In genomic region chr12:38156497-38157245, GRCh38 we compare ENCODE assay signal across 11 cellular contexts.
DNase-seq lines count a peak whose midpoint lies in the region; ATAC-seq and TF ChIP-seq lines count a peak whose summit lies in the region.
"Had no signal": no experiment of that assay in that cellular context is flagged by ENCODE, and none has a peak within 500 bp of the region (broad histone marks: within the 10 kb centered on the region; RNA-seq: fewer than 3 reads in every experiment).

No MANE protein-coding gene starts in this region.

- BruUV-seq in PC-9 (replicated peaks; lab: Mats Ljungman, UMichigan), result no TSS peak

- no peak overlapping the region for H3K27ac Mint-ChIP-seq in neural progenitor cell
- H3K27ac Mint-ChIP-seq: IgD-negative memory B cell had no signal

- H3K9ac ChIP-seq in neural progenitor cell, result no peak overlapping the region
- H3K9ac ChIP-seq: BLaER1 had no signal

- H3K36me3 Mint-ChIP-seq in neural progenitor cell, result no peaks in the 10 kb centered on the region
- H3K36me3 Mint-ChIP-seq: CD8-positive, alpha-beta memory T cell; IgD-negative memory B cell had no signal

- H3K27ac ChIP-seq in right atrium auricular region, result no peak overlapping the region
- H3K27ac ChIP-seq in PC-9, result no peak overlapping the region
- no peak overlapping the region for H3K27ac ChIP-seq in neural progenitor cell
- H3K27ac ChIP-seq: BLaER1 had no signal

- H4K20me1 ChIP-seq in PC-9 (ENCODE audit: insufficient read depth) (no peaks in the 10 kb centered on the region), neural progenitor cell (ENCODE audit: low read depth) (no peaks in the 10 kb centered on the region)
- H4K20me1 ChIP-seq: BLaER1 had no signal

- ATAC-seq in left ventricle myocardium superior, result no peak

- CTCF ChIA-PET in PC-9 (lab: Charles Lee), result no interaction called here

- peaks cover 2% of the 10 kb centered on the region for H3K27me3 Mint-ChIP-seq in neural progenitor cell (ENCODE audit: insufficient read depth, low read depth)
- H3K27me3 Mint-ChIP-seq: CD8-positive, alpha-beta memory T cell had no signal

- POLR2A ChIA-PET in PC-9 (lab: Charles Lee; ENCODE audit: unreplicated experiment), result no interaction called here

- H3K9me2 ChIP-seq in PC-9 (ENCODE audit: insufficient read depth), result no peaks in the 10 kb centered on the region

- peak overlapping the region; percentile 52; the same call in 1 of the 2 replicates for H2AFZ ChIP-seq in PC-9
- H2AFZ ChIP-seq in neural progenitor cell (replicated peaks), result no peak overlapping the region

- DNase-seq in right atrium auricular region (ENCODE audit: low spot score) (peak; percentile 53), left ventricle myocardium superior (no peak), PC-9 (no peak), mesenteric fat pad (ENCODE audit: low spot score) (peak; percentile 81), germinal center (ENCODE audit: low spot score) (no peak), neural progenitor cell (ENCODE audit: low spot score) (no peak), AG20443 (ENCODE audit: low spot score) (no peak)
- DNase-seq: Caco-2; CD8-positive, alpha-beta memory T cell had no signal

- no peaks in the 10 kb centered on the region for H3K4me1 Mint-ChIP-seq in neural progenitor cell
- H3K4me1 Mint-ChIP-seq: CD8-positive, alpha-beta memory T cell; IgD-negative memory B cell had no signal

- no peak for TF ChIP-seq CTCF in right atrium auricular region (IDR thresholded peaks at IDR 0.05)
- no peak for TF ChIP-seq CTCF in PC-9 (conservative IDR thresholded peaks at IDR 0.05)
- TF ChIP-seq CTCF in neural progenitor cell (IDR thresholded peaks at IDR 0.05), result no peak

- no peaks in the 10 kb centered on the region for H3K27me3 ChIP-seq in right atrium auricular region
- peaks cover 59% of the 10 kb centered on the region for H3K27me3 ChIP-seq in PC-9 (ENCODE audit: insufficient read depth, low read depth)
- H3K27me3 ChIP-seq in neural progenitor cell, result no peaks in the 10 kb centered on the region
- H3K27me3 ChIP-seq: BLaER1 had no signal

- H3K9me3 Mint-ChIP-seq in neural progenitor cell, result peaks cover 44% of the 10 kb centered on the region
- H3K9me3 Mint-ChIP-seq: CD8-positive, alpha-beta memory T cell had no signal

- H3K4me2 ChIP-seq in PC-9, result peak overlapping the region; percentile 58
- no peak overlapping the region for H3K4me2 ChIP-seq in neural progenitor cell
- H3K4me2 ChIP-seq: BLaER1 had no signal

- intact Hi-C loops in left ventricle myocardium superior (cut with micrococcal nuclease), result no loop called here
- intact Hi-C loops in PC-9 (cut with micrococcal nuclease; ENCODE audit: unreplicated experiment), result no loop called here

- no peaks in the 10 kb centered on the region for H3K36me3 ChIP-seq in right atrium auricular region
- no peaks in the 10 kb centered on the region for H3K36me3 ChIP-seq in PC-9 (ENCODE audit: low read depth)
- no peaks in the 10 kb centered on the region for H3K36me3 ChIP-seq in neural progenitor cell
- H3K36me3 ChIP-seq: BLaER1 had no signal

- H3K9me3 ChIP-seq in right atrium auricular region (no peaks in the 10 kb centered on the region), PC-9 (ENCODE audit: insufficient read depth, low read depth) (no peaks in the 10 kb centered on the region), neural progenitor cell (ENCODE audit: low read depth) (no peaks in the 10 kb centered on the region)

- no peak overlapping the region for H3K4me3 Mint-ChIP-seq in neural progenitor cell
- H3K4me3 Mint-ChIP-seq: CD8-positive, alpha-beta memory T cell; IgD-negative memory B cell had no signal

- no peaks in the 10 kb centered on the region for H3K79me2 ChIP-seq in PC-9 (ENCODE audit: low read depth)
- no peaks in the 10 kb centered on the region for H3K79me2 ChIP-seq in neural progenitor cell (ENCODE audit: low read depth)

- H3K4me3 ChIP-seq in right atrium auricular region (no peak overlapping the region), PC-9 (peak overlapping the region; percentile 23; the same call in 1 of the 2 replicates), neural progenitor cell (no peak overlapping the region)
- H3K4me3 ChIP-seq: BLaER1 had no signal

- H3F3A ChIP-seq in PC-9 (ENCODE audit: insufficient read depth, low read depth) (no peaks in the 10 kb centered on the region), neural progenitor cell (ENCODE audit: low read depth) (no peaks in the 10 kb centered on the region)

- H3K4me1 ChIP-seq in right atrium auricular region, result no peaks in the 10 kb centered on the region
- no peaks in the 10 kb centered on the region for H3K4me1 ChIP-seq in PC-9 (replicated peaks; ENCODE audit: insufficient read depth)
- no peaks in the 10 kb centered on the region for H3K4me1 ChIP-seq in neural progenitor cell
- H3K4me1 ChIP-seq: BLaER1, Caco-2 had no signal

Comparison
In these comparisons a context has a peak if more than half of its experiments do, and no peak if none do; other contexts are left out.
1. DNase-seq: peak in right atrium auricular region (single experiment) and mesenteric fat pad (single experiment); none in left ventricle myocardium superior (single experiment), PC-9 (0 of 2), germinal center (single experiment), neural progenitor cell (single experiment) and AG20443 (single experiment).